ENCODE assay signal across 8 cellular contexts in the genomic region with DNA sequence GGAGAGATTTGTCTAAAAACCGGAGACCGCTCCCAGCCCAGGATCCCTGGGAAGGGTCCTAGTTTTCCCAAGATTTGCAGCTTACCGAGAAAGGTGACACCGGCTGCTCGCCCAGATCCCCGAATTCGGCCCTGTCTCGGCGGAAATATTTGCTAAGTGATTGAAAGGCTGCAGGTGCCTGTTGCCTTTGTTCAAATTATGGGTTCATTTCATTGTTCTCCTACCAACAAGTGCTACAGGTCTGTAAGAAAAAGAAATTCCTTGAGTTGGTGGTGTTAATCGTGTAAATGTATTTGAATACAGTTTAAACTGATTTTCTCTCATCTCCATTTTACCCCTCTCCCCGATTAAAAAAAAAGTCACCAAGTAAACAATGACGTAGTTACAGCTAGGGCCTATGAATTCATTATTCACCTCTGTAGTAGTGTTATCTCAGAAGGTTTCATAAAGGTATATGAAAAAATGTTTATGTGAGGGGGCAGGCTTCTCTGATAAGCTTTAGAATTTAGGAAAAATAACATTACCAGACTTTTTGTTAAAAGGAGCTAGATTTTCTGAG. TPM values are rescaled to one million over a fixed set of nuclear protein-coding genes. Genes with fewer than 3 reads are reported as not detected.
DNase-seq lines count a peak whose midpoint lies in the region; TF ChIP-seq lines count a peak whose summit lies in the region.

No MANE protein-coding gene starts in this region.

- H3K9me3 Mint-ChIP-seq in activated naive CD4-positive, alpha-beta T cell treated with anti-CD3 and anti-CD28 coated beads for 36 hours = no peaks in the 10 kb centered on the region

- H3K27ac Mint-ChIP-seq in activated naive CD4-positive, alpha-beta T cell treated with anti-CD3 and anti-CD28 coated beads for 36 hours = peak overlapping the region; percentile 86

- peaks cover 63% of the 10 kb centered on the region for H3K4me1 Mint-ChIP-seq in activated naive CD4-positive, alpha-beta T cell treated with anti-CD3 and anti-CD28 coated beads for 36 hours (ENCODE audit: low read depth)

- peak overlapping the region; percentile 84 for H3K4me3 Mint-ChIP-seq in activated naive CD4-positive, alpha-beta T cell treated with anti-CD3 and anti-CD28 coated beads for 36 hours

- H3K36me3 ChIP-seq in breast epithelium = no peaks in the 10 kb centered on the region
- H3K36me3 ChIP-seq in thyroid gland = no peaks in the 10 kb centered on the region

- peak overlapping the region; percentile 83 to 92 (median 89) for H3K4me3 ChIP-seq in breast epithelium
- peak overlapping the region; percentile 62 for H3K4me3 ChIP-seq in lower leg skin (ENCODE audit: low read depth, poor library complexity, severe bottlenecking)
- H3K4me3 ChIP-seq in thyroid gland (replicated peaks in 1 of 3) = peak overlapping the region; percentile 69 to 93 (median 81)

- intact Hi-C loops in activated naive CD4-positive, alpha-beta T cell treated with anti-CD3 and anti-CD28 coated beads for 36 hours (cut with micrococcal nuclease) = loop anchor here (1.0 to 10.0 kb wide), 9 partner anchors 15 to 705 kb away; a partner anchor contains a TSS
- intact Hi-C loops in breast epithelium (cut with DNase I; ENCODE audit: low total_unique reads) = no loop called here
- intact Hi-C loops in lower leg skin (cut with DNase I; ENCODE audit: low total_unique reads) = no loop called here
- intact Hi-C loops in thyroid gland (cut with DNase I) = no loop called here

- H3K4me1 ChIP-seq in breast epithelium (peaks cover 0 to 4% of the 10 kb centered on the region in 2 donors), thyroid gland (peaks cover 13 to 24% of the 10 kb centered on the region in 2 donors)

- H3K27ac ChIP-seq in breast epithelium (peak overlapping the region; percentile 99), thyroid gland (peak overlapping the region; percentile 98 to 99 (median 99))

- no peak for DNase-seq in activated naive CD4-positive, alpha-beta T cell treated with anti-CD3 and anti-CD28 coated beads for 36 hours
- DNase-seq in activated naive CD4-positive, alpha-beta T cell treated with Interleukin-2 at 50 U/mL for 16 hours = no peak
- DNase-seq in NCI-H82 (lab: John Stamatoyannopoulos, UW) (peak; percentile 55), breast epithelium (ENCODE audit: low spot score in 2 of 2) (no peak), lower leg skin (ENCODE audit: low spot score in 2 of 2) (no peak), thyroid gland (no peak), COLO668 (lab: John Stamatoyannopoulos, UW; ENCODE audit: unreplicated experiment) (no peak), foreskin melanocyte (no peak)

- H3K27me3 ChIP-seq in breast epithelium = no peaks in the 10 kb centered on the region
- H3K27me3 ChIP-seq in thyroid gland = no peaks in the 10 kb centered on the region

- 3% methylated on average over 12 of the region's 12 CpGs for WGBS in lower leg skin, 2 donors
- 1% methylated on average over 10 to 12 of the region's 12 CpGs for WGBS in thyroid gland, 2 donors

- peaks cover 7% of the 10 kb centered on the region for H3K36me3 Mint-ChIP-seq in activated naive CD4-positive, alpha-beta T cell treated with anti-CD3 and anti-CD28 coated beads for 36 hours (ENCODE audit: low read depth)

- TF ChIP-seq POLR2A in breast epithelium (IDR thresholded peaks at IDR 0.05) = peak; percentile 11
- TF ChIP-seq POLR2A in lower leg skin (IDR thresholded peaks at IDR 0.05) = no peak
- TF ChIP-seq POLR2A in thyroid gland (IDR thresholded peaks at IDR 0.05) = no peak

- H3K27me3 Mint-ChIP-seq in activated naive CD4-positive, alpha-beta T cell treated with anti-CD3 and anti-CD28 coated beads for 36 hours (ENCODE audit: low read depth) = no peaks in the 10 kb centered on the region

- CTCF ChIA-PET in activated naive CD4-positive, alpha-beta T cell treated with anti-CD3 and anti-CD28 coated beads for 36 hours (lab: Charles Lee) = interaction anchor here (0.8 to 2.2 kb wide), 5 partner anchors 18 to 306 kb away, joined by 3 to 10 read pairs (median 5); no protein-coding TSS in a partner anchor

- TF ChIP-seq CTCF in breast epithelium (IDR thresholded peaks at IDR 0.05) (no peak), lower leg skin (IDR thresholded peaks at IDR 0.05) (no peak), thyroid gland (IDR thresholded peaks at IDR 0.05) (peak in 1 of 6 experiments; percentile 0)

- H3K9me3 ChIP-seq in breast epithelium = no peaks in the 10 kb centered on the region
- no peaks in the 10 kb centered on the region for H3K9me3 ChIP-seq in thyroid gland

RNA-seq across cellular contexts. Expression of a gene that starts 1.0 kb away (rescaled TPM):
- total RNA-seq in activated naive CD4-positive, alpha-beta T cell treated with anti-CD3 and anti-CD28 coated beads for 36 hours = 10 to 100 TPM; 11.2 to 11.9 TPM
- 10 to 100 TPM; 55.4 to 74.1 (median 63.6) TPM for total RNA-seq in breast epithelium
- total RNA-seq in lower leg skin = 10 to 100 TPM; 39.8 to 58.4 (median 49.0) TPM
- total RNA-seq in thyroid gland = 10 to 100 TPM; 63.4 to 79.6 (median 73.1) TPM

RNA-seq across cellular contexts. Expression of a gene that starts 56.4 kb away (rescaled TPM):
- total RNA-seq in activated naive CD4-positive, alpha-beta T cell treated with anti-CD3 and anti-CD28 coated beads for 36 hours = 10 to 100 TPM; 54.1 to 56.6 TPM
- 100 to 1,000 TPM; 134 to 327 (median 162) TPM for total RNA-seq in breast epithelium
- 10 to 100 TPM; 82.0 to 92.5 (median 84.9) TPM for total RNA-seq in lower leg skin
- total RNA-seq in thyroid gland = 100 to 1,000 TPM; 120 to 168 (median 136) TPM
